Comparison of ENCODE assay signal across 8 cellular contexts in genomic region chr2:227482638-227483340, GRCh38. TPM values are rescaled to one million over a fixed set of nuclear protein-coding genes. Genes with fewer than 3 reads are reported as not detected.
A peak's percentile ranks its signal among the peaks of the same experiment; 100 is the strongest.
DNase-seq lines count a peak whose midpoint lies in the region; ATAC-seq and TF ChIP-seq lines count a peak whose summit lies in the region.

No MANE protein-coding gene starts in this region.

- TF ChIP-seq EP300 in sigmoid colon (IDR thresholded peaks at IDR 0.05) = no peak

- peak; percentile 74 for ATAC-seq in GM19324 (IDR thresholded peaks at IDR 0.05; ENCODE audit: low FRiP score, unreplicated experiment)
- ATAC-seq in HG03159 (IDR thresholded peaks at IDR 0.05; ENCODE audit: unreplicated experiment) = peak; percentile 94

- peak overlapping the region in 10 of 11 experiments; percentile 1 to 78 (median 62); a peak in 15 of 22 replicates for H3K4me2 ChIP-seq in BLaER1 treated with 17β-estradiol and CSF1 and Interleukin-3, amounts not matched to agents 10 nM and 100 nM

- H3K4me3 Mint-ChIP-seq in T-helper 2 cell treated with Interferon-gamma antibody and Interleukin-4, amounts not matched to agents 5 μg/mL and 100 μg/mL, for 36 hours = peak overlapping the region; percentile 2

- peaks cover 0 to 51% (median 33%) of the 10 kb centered on the region in 11 experiments; a peak in 18 of 22 replicates for H3K36me3 ChIP-seq in BLaER1 treated with 17β-estradiol and CSF1 and Interleukin-3, amounts not matched to agents 10 nM and 100 nM
- no peaks in the 10 kb centered on the region for H3K36me3 ChIP-seq in sigmoid colon

- peaks cover 0 to 28% (median 23%) of the 10 kb centered on the region in 11 experiments; a peak in 19 of 22 replicates for H3K9me3 ChIP-seq in BLaER1 treated with 17β-estradiol and CSF1 and Interleukin-3, amounts not matched to agents 10 nM and 100 nM (replicated peaks in 1 of 11)
- no peaks in the 10 kb centered on the region for H3K9me3 ChIP-seq in sigmoid colon

- H3K36me3 Mint-ChIP-seq in T-helper 2 cell treated with Interferon-gamma antibody and Interleukin-4, amounts not matched to agents 5 μg/mL and 100 μg/mL, for 36 hours (ENCODE audit: low read depth) = peaks cover 19% of the 10 kb centered on the region

- intact Hi-C loops in sigmoid colon (cut with DNase I) = no loop called here

- 35 to 91% methylated on average over 1 of the region's 1 CpG for WGBS in sigmoid colon, 2 donors

- peak overlapping the region in 6 of 11 experiments; percentile 17 to 61 (median 46); a peak in 8 of 22 replicates for H3K27ac ChIP-seq in BLaER1 treated with 17β-estradiol and CSF1 and Interleukin-3, amounts not matched to agents 10 nM and 100 nM
- H3K27ac ChIP-seq in sigmoid colon = no peak overlapping the region

- TF ChIP-seq CTCF in sigmoid colon (IDR thresholded peaks at IDR 0.05) = no peak

- no peak for TF ChIP-seq POLR2A in sigmoid colon (IDR thresholded peaks at IDR 0.05)

- H3K4me1 Mint-ChIP-seq in T-helper 2 cell treated with Interferon-gamma antibody and Interleukin-4, amounts not matched to agents 5 μg/mL and 100 μg/mL, for 36 hours (ENCODE audit: low read depth) = peaks cover 33% of the 10 kb centered on the region

- peaks cover 59 to 99% (median 96%) of the 10 kb centered on the region in 11 experiments for H4K20me1 ChIP-seq in BLaER1 treated with 17β-estradiol and CSF1 and Interleukin-3, amounts not matched to agents 10 nM and 100 nM

- DNase-seq in T-helper 2 cell treated with Interferon-gamma antibody and Interleukin-4, amounts not matched to agents 5 μg/mL and 100 μg/mL, for 36 hours (ENCODE audit: low spot score) = no peak
- DNase-seq in NCI-H146 (lab: John Stamatoyannopoulos, UW) (no peak), sigmoid colon (no peak), dermis blood vessel endothelial cell (no peak), NCI-H2227 treated with DMSO at 0.1 percent for 48 hours (lab: John Stamatoyannopoulos, UW) (no peak)

- H3K9ac ChIP-seq in BLaER1 treated with 17β-estradiol and CSF1 and Interleukin-3, amounts not matched to agents 10 nM and 100 nM = peak overlapping the region in 2 of 11 experiments; percentile 3 to 15; a peak in 2 of 22 replicates

- H3K9me3 Mint-ChIP-seq in T-helper 2 cell treated with Interferon-gamma antibody and Interleukin-4, amounts not matched to agents 5 μg/mL and 100 μg/mL, for 36 hours = peaks cover 15% of the 10 kb centered on the region

- no peaks in the 10 kb centered on the region for H3K27me3 ChIP-seq in BLaER1 treated with 17β-estradiol and CSF1 and Interleukin-3, amounts not matched to agents 10 nM and 100 nM
- no peaks in the 10 kb centered on the region for H3K27me3 ChIP-seq in sigmoid colon

- peak overlapping the region; percentile 11 for H3K27ac Mint-ChIP-seq in T-helper 2 cell treated with Interferon-gamma antibody and Interleukin-4, amounts not matched to agents 5 μg/mL and 100 μg/mL, for 36 hours

- H3K4me1 ChIP-seq in BLaER1 treated with 17β-estradiol and CSF1 and Interleukin-3, amounts not matched to agents 10 nM and 100 nM = peaks cover 7 to 87% (median 39%) of the 10 kb centered on the region in 10 experiments; a peak in 17 of 20 replicates
- peaks cover 0 to 48% (median 28%) of the 10 kb centered on the region in 4 donors for H3K4me1 ChIP-seq in sigmoid colon

- H3K27me3 Mint-ChIP-seq in T-helper 2 cell treated with Interferon-gamma antibody and Interleukin-4, amounts not matched to agents 5 μg/mL and 100 μg/mL, for 36 hours (ENCODE audit: low read depth) = no peaks in the 10 kb centered on the region

- no peak overlapping the region for H3K4me3 ChIP-seq in BLaER1 treated with 17β-estradiol and CSF1 and Interleukin-3, amounts not matched to agents 10 nM and 100 nM
- H3K4me3 ChIP-seq in sigmoid colon = no peak overlapping the region

RNA-seq across cellular contexts. Expression of gene AGFG1, which starts 10.8 kb away (rescaled TPM):
- total RNA-seq in sigmoid colon = 10 to 100 TPM; 41.8 to 53.9 (median 44.1) TPM
- polyA plus RNA-seq in sigmoid colon = 10 to 100 TPM; 36.0 to 49.5 (median 43.6) TPM
- total RNA-seq in dermis blood vessel endothelial cell = 45.9 and 74.0 TPM in 2 replicates

Comparison
In these comparisons a context has a peak if more than half of its experiments do, and no peak if none do; other contexts are left out.
1. H3K27ac ChIP-seq: peak in BLaER1 treated with 17β-estradiol and CSF1 and Interleukin-3, amounts not matched to agents 10 nM and 100 nM (6 of 11); none in sigmoid colon (0 of 4).